8 cellular contexts compared by ENCODE assay signal in the genomic region with DNA sequence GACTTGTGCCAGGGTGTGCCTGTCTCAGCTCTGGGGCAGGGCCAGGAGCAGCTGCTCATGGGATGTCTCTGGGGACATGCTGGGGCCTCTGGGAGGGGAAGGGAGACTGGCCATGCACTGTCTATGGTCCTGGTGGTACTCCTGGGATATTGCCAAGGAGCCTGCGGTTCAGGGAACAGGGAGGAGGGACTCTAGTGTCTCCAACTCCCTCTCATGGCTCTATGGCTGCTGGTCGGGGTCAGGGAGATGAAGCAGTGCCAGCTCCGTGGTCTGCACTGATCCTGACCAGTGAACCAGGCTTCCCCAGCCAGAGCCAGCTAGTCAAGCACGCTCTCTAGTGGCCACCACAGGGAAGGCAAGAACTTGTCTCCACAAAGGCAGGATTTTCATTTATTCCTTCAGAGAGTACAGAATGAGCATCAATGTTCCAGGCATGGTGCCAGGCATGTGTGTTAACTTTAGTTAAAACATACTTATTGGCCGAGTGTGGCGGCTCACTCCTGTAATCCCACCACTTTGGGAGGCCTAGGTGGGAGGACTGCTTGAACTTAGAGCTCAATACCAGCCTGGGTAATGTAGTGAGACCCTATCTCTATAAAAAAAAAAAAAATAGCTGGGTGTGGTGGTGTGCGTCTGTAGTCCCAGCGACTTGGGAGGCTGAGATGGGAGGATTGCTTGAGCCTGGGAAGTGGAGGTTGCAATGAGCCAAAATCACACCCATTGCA. TPM values are rescaled to one million over a fixed set of nuclear protein-coding genes. Genes with fewer than 3 reads are reported as not detected.
DNase-seq lines count a peak whose midpoint lies in the region; ATAC-seq and TF ChIP-seq lines count a peak whose summit lies in the region.

No MANE protein-coding gene starts in this region.

- intact Hi-C loops in esophagus muscularis mucosa (cut with DNase I) = loop anchor here (1.0 to 5.0 kb wide), 2 partner anchors 48 to 145 kb away; no protein-coding TSS in a partner anchor
- intact Hi-C loops in natural killer cell (cut with micrococcal nuclease) = loop anchor here (1.0 to 5.0 kb wide), 4 partner anchors 48 to 150 kb away; no protein-coding TSS in a partner anchor

- DNase-seq in DMS53 (lab: John Stamatoyannopoulos, UW) (peak; percentile 89), LNCaP clone FGC (ENCODE audit: low read depth) (peak; percentile 75), esophagus muscularis mucosa (ENCODE audit: extremely low spot score) (peak; percentile 98), natural killer cell (peak; percentile 54)
- peak; percentile 71 for DNase-seq in activated T-cell treated with anti-CD3 and anti-CD28 coated beads, Interleukin-2, amount 50 U/mL, for 1 hour

- H3K4me1 Mint-ChIP-seq in natural killer cell = no peaks in the 10 kb centered on the region

- no peak overlapping the region for H3K27ac Mint-ChIP-seq in natural killer cell

- H3K27ac ChIP-seq in esophagus muscularis mucosa (replicated peaks in 1 of 4) (peak overlapping the region in 1 of 4 donors; percentile 38), temporal lobe (ENCODE audit: low read depth, low read length) (peak overlapping the region; percentile 85)

- no peak overlapping the region for H3K4me3 Mint-ChIP-seq in natural killer cell

- H3K36me3 ChIP-seq in esophagus muscularis mucosa = no peaks in the 10 kb centered on the region

- H3K9me3 Mint-ChIP-seq in natural killer cell = no peaks in the 10 kb centered on the region

- H3K27me3 Mint-ChIP-seq in natural killer cell (ENCODE audit: low read depth in 2 of 2) = no peaks in the 10 kb centered on the region

- no peak overlapping the region for H3K4me3 ChIP-seq in LNCaP clone FGC (ENCODE audit: low read depth, low read length)
- H3K4me3 ChIP-seq in esophagus muscularis mucosa = no peak overlapping the region

- H3K36me3 Mint-ChIP-seq in natural killer cell = no peaks in the 10 kb centered on the region

- H3K27me3 ChIP-seq in esophagus muscularis mucosa = peaks cover 0 to 9% (median 0%) of the 10 kb centered on the region in 4 donors

- no peak for TF ChIP-seq POLR2A in esophagus muscularis mucosa (IDR thresholded peaks at IDR 0.05; ENCODE audit: low read depth)

- TF ChIP-seq EP300 in esophagus muscularis mucosa (IDR thresholded peaks at IDR 0.05) = no peak

- 5% methylated on average over 8 of the region's 8 CpGs for WGBS in esophagus muscularis mucosa

- peak; percentile 99 for TF ChIP-seq CTCF in LNCaP clone FGC (IDR thresholded peaks at IDR 0.05; ENCODE audit: control insufficient read depth, extremely low read depth, insufficient read depth)
- TF ChIP-seq CTCF in esophagus muscularis mucosa (IDR thresholded peaks at IDR 0.05) = peak; percentile 90 to 98 (median 95)
- peak; percentile 85 for TF ChIP-seq CTCF in natural killer cell (IDR thresholded peaks at IDR 0.05)

- H3K4me1 ChIP-seq in esophagus muscularis mucosa = peaks cover 13 to 34% (median 31%) of the 10 kb centered on the region in 4 donors

- ATAC-seq in natural killer cell (peak; percentile 86 to 99 (median 93)), HG02588 (IDR thresholded peaks at IDR 0.05; ENCODE audit: unreplicated experiment) (no peak)

- H3K9me3 ChIP-seq in esophagus muscularis mucosa = no peaks in the 10 kb centered on the region

TF ChIP-seq in PFSK-1, 5 proteins besides CTCF, POLR2A, EP300 and RAD21:
- TF ChIP-seq FOXP2 (optimal IDR thresholded peaks at IDR 0.05; ENCODE audit: borderline replicate concordance, extremely low read depth, extremely low read length, insufficient read depth) = peak; percentile 73
- TF ChIP-seq, protein P1, sequence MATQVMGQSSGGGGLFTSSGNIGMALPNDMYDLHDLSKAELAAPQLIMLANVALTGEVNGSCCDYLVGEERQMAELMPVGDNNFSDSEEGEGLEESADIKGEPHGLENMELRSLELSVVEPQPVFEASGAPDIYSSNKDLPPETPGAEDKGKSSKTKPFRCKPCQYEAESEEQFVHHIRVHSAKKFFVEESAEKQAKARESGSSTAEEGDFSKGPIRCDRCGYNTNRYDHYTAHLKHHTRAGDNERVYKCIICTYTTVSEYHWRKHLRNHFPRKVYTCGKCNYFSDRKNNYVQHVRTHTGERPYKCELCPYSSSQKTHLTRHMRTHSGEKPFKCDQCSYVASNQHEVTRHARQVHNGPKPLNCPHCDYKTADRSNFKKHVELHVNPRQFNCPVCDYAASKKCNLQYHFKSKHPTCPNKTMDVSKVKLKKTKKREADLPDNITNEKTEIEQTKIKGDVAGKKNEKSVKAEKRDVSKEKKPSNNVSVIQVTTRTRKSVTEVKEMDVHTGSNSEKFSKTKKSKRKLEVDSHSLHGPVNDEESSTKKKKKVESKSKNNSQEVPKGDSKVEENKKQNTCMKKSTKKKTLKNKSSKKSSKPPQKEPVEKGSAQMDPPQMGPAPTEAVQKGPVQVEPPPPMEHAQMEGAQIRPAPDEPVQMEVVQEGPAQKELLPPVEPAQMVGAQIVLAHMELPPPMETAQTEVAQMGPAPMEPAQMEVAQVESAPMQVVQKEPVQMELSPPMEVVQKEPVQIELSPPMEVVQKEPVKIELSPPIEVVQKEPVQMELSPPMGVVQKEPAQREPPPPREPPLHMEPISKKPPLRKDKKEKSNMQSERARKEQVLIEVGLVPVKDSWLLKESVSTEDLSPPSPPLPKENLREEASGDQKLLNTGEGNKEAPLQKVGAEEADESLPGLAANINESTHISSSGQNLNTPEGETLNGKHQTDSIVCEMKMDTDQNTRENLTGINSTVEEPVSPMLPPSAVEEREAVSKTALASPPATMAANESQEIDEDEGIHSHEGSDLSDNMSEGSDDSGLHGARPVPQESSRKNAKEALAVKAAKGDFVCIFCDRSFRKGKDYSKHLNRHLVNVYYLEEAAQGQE (IDR thresholded peaks at IDR 0.05; ENCODE audit: insufficient read depth in 1 of 2, low read depth in 2 of 2, low read length in 2 of 2) = no peak
- TF ChIP-seq TAF1 (IDR thresholded peaks at IDR 0.05; ENCODE audit: borderline replicate concordance, insufficient read depth, low read length) = no peak

RNA-seq across cellular contexts. Expression of a gene that starts 2.5 kb away (rescaled TPM):
- 7.5 TPM for polyA plus RNA-seq in PFSK-1 (2012; ENCODE audit: insufficient read length, low read depth)
- 1 to 10 TPM; 2.2 to 5.0 (median 4.3) TPM for total RNA-seq in esophagus muscularis mucosa
- 1 to 10 TPM in 2 of 3 donors, under 1 TPM in 1; 0.32 to 2.0 (median 1.4) TPM for total RNA-seq in natural killer cell
- total RNA-seq in temporal lobe = 0.49 TPM

RNA-seq across cellular contexts. Expression of a gene that starts 19.8 kb away (rescaled TPM):
- 2,482 TPM for polyA plus RNA-seq in PFSK-1 (2012; ENCODE audit: insufficient read length, low read depth)
- total RNA-seq in esophagus muscularis mucosa = 1,000 to 10,000 TPM; 1,795 to 3,027 (median 2,719) TPM
- total RNA-seq in natural killer cell = 1,000 to 10,000 TPM; 1,067 to 1,951 (median 1,796) TPM
- total RNA-seq in temporal lobe = 649 TPM

RNA-seq across cellular contexts. Expression of a gene that starts 30.3 kb away (rescaled TPM):
- polyA plus RNA-seq in PFSK-1 (2012; ENCODE audit: insufficient read length, low read depth) = 130 TPM
- 10 to 100 TPM; 14.0 to 31.5 (median 14.2) TPM for total RNA-seq in esophagus muscularis mucosa
- not detected for total RNA-seq in natural killer cell
- 3.7 TPM for total RNA-seq in temporal lobe

RNA-seq across cellular contexts. Expression of a gene that starts 56.3 kb away (rescaled TPM):
- polyA plus RNA-seq in PFSK-1 (2012; ENCODE audit: insufficient read length, low read depth) = 47.0 TPM
- total RNA-seq in esophagus muscularis mucosa (100 to 1,000 TPM in 1 of 4 donors, 10 to 100 TPM in 3; 42.4 to 103 (median 57.8) TPM), natural killer cell (10 to 100 TPM; 10.8 to 17.8 (median 11.5) TPM), temporal lobe (40.6 TPM)
